ENCODE assay signal across 13 cellular contexts in genomic region chr17:1360975-1361374, GRCh38. TPM values are rescaled to one million over a fixed set of nuclear protein-coding genes. Genes with fewer than 3 reads are reported as not detected.
A peak's percentile ranks its signal among the peaks of the same experiment; 100 is the strongest.
DNase-seq lines count a peak whose midpoint lies in the region; ATAC-seq, FAIRE-seq and TF ChIP-seq lines count a peak whose summit lies in the region.
"Had no signal": no experiment of that assay in that cellular context is flagged by ENCODE, and none has a peak within 500 bp of the region (broad histone marks: within the 10 kb centered on the region; RNA-seq: fewer than 3 reads in every experiment).

No MANE protein-coding gene starts in this region.

- intact Hi-C loops in activated naive CD4-positive, alpha-beta T cell treated with anti-CD3 and anti-CD28 coated beads for 36 hours (cut with micrococcal nuclease), result no loop called here
- intact Hi-C loops in activated CD8-positive, alpha-beta T cell treated with anti-CD3 and anti-CD28 coated beads for 36 hours (cut with micrococcal nuclease), result no loop called here

- DNase-seq in activated naive CD4-positive, alpha-beta T cell treated with anti-CD3 and anti-CD28 coated beads for 36 hours, result peak; percentile 41
- DNase-seq in activated naive CD4-positive, alpha-beta T cell treated with anti-CD3 and anti-CD28 coated beads, Interleukin-2, amount 50 U/mL, for 16 hours, result no peak
- peak; percentile 48 for DNase-seq in activated CD8-positive, alpha-beta T cell treated with anti-CD3 and anti-CD28 coated beads for 36 hours
- DNase-seq in frontal cortex (ENCODE audit: low spot score in 2 of 2), result no peak
- DNase-seq in H7, result no peak
- DNase-seq in NCI-H345 (lab: John Stamatoyannopoulos, UW), result no peak
- DNase-seq: Karpas-422, SW 1271, upper lobe of right lung had no signal

- no peaks in the 10 kb centered on the region for H3K9me3 ChIP-seq in subcutaneous abdominal adipose tissue (ENCODE audit: control insufficient read depth in 5 of 5, low read length in 5 of 5)
- H3K9me3 ChIP-seq: prostate gland, upper lobe of right lung had no signal

- TF ChIP-seq CTCF in activated CD8-positive, alpha-beta T cell treated with anti-CD3 and anti-CD28 coated beads for 36 hours (IDR thresholded peaks at IDR 0.05), result no peak

- H3K27me3 ChIP-seq in subcutaneous abdominal adipose tissue (ENCODE audit: control insufficient read depth in 5 of 5, insufficient read depth in 4 of 5, low read length in 5 of 5) (no peaks in the 10 kb centered on the region), H7 (ENCODE audit: control insufficient read depth, insufficient read depth, low read length) (no peaks in the 10 kb centered on the region)
- H3K27me3 ChIP-seq: upper lobe of right lung had no signal

- CTCF ChIA-PET in activated naive CD4-positive, alpha-beta T cell treated with anti-CD3 and anti-CD28 coated beads for 36 hours (lab: Charles Lee), result interaction anchor here (1.7 to 3.2 kb wide), 4 partner anchors 9 to 155 kb away, joined by 6 to 16 read pairs (median 12); partner anchors contain the start of gene INPP5K
- CTCF ChIA-PET in activated CD8-positive, alpha-beta T cell treated with anti-CD3 and anti-CD28 coated beads for 36 hours (lab: Charles Lee), result interaction anchor here (0.7 to 2.6 kb wide), 5 partner anchors 10 to 172 kb away, joined by 3 to 7 read pairs (median 4); no protein-coding TSS in a partner anchor

- H3K27ac ChIP-seq in subcutaneous abdominal adipose tissue (ENCODE audit: low read depth, low read length), result peak overlapping the region; percentile 46
- H3K27ac ChIP-seq: prostate gland, upper lobe of right lung had no signal

- peak overlapping the region; percentile 73 for H3K27ac Mint-ChIP-seq in activated naive CD4-positive, alpha-beta T cell treated with anti-CD3 and anti-CD28 coated beads for 36 hours
- H3K27ac Mint-ChIP-seq in activated CD8-positive, alpha-beta T cell treated with anti-CD3 and anti-CD28 coated beads for 36 hours, result peak overlapping the region; percentile 83

- peak; percentile 51 for FAIRE-seq in frontal cortex (lab: Jason Lieb, UNC)
- FAIRE-seq: bronchial epithelial cell had no signal

- no peak overlapping the region for H3K4me3 Mint-ChIP-seq in activated naive CD4-positive, alpha-beta T cell treated with anti-CD3 and anti-CD28 coated beads for 36 hours
- no peak overlapping the region for H3K4me3 Mint-ChIP-seq in activated CD8-positive, alpha-beta T cell treated with anti-CD3 and anti-CD28 coated beads for 36 hours

- peaks cover 0 to 49% (median 36%) of the 10 kb centered on the region in 5 donors for H3K4me1 ChIP-seq in subcutaneous abdominal adipose tissue (ENCODE audit: control insufficient read depth in 5 of 5, insufficient read depth in 5 of 5, low read length in 5 of 5)

- peaks cover 5 to 36% (median 21%) of the 10 kb centered on the region in 5 donors for H3K36me3 ChIP-seq in subcutaneous abdominal adipose tissue (ENCODE audit: control insufficient read depth in 5 of 5, insufficient read depth in 5 of 5, low read length in 5 of 5)
- H3K36me3 ChIP-seq in H7 (replicated peaks; ENCODE audit: control insufficient read depth, insufficient read depth, low read length), result peaks cover 21% of the 10 kb centered on the region

- H3K4me3 ChIP-seq in subcutaneous abdominal adipose tissue (ENCODE audit: low read depth in 1 of 5, low read length in 5 of 5) (no peak overlapping the region), H7 (ENCODE audit: insufficient read depth, low read depth, low read length) (no peak overlapping the region)
- H3K4me3 ChIP-seq: prostate gland, upper lobe of right lung had no signal

- peaks cover 35% of the 10 kb centered on the region for H3K36me3 Mint-ChIP-seq in activated naive CD4-positive, alpha-beta T cell treated with anti-CD3 and anti-CD28 coated beads for 36 hours (ENCODE audit: low read depth)
- peaks cover 44% of the 10 kb centered on the region for H3K36me3 Mint-ChIP-seq in activated CD8-positive, alpha-beta T cell treated with anti-CD3 and anti-CD28 coated beads for 36 hours (ENCODE audit: low read depth)

- no peaks in the 10 kb centered on the region for H3K27me3 Mint-ChIP-seq in activated naive CD4-positive, alpha-beta T cell treated with anti-CD3 and anti-CD28 coated beads for 36 hours (ENCODE audit: low read depth)
- H3K27me3 Mint-ChIP-seq in activated CD8-positive, alpha-beta T cell treated with anti-CD3 and anti-CD28 coated beads for 36 hours, result no peaks in the 10 kb centered on the region

- POLR2A ChIA-PET in activated CD8-positive, alpha-beta T cell treated with anti-CD3 and anti-CD28 coated beads for 36 hours (lab: Charles Lee), result interaction anchor here (0.7 to 2.5 kb wide), 6 partner anchors 9 to 155 kb away, joined by 3 to 12 read pairs (median 6); partner anchors contain the start of gene INPP5K

- peak; percentile 14 for ATAC-seq in activated CD8-positive, alpha-beta T cell treated with anti-CD3 and anti-CD28 coated beads for 36 hours
- no peak for ATAC-seq in GM18868 (IDR thresholded peaks at IDR 0.05; ENCODE audit: unreplicated experiment)
- ATAC-seq: upper lobe of right lung had no signal

- H3K9ac ChIP-seq in subcutaneous abdominal adipose tissue (ENCODE audit: low read length in 5 of 5), result no peak overlapping the region

- H3K4me1 Mint-ChIP-seq in activated naive CD4-positive, alpha-beta T cell treated with anti-CD3 and anti-CD28 coated beads for 36 hours (ENCODE audit: low read depth), result peaks cover 51% of the 10 kb centered on the region
- H3K4me1 Mint-ChIP-seq in activated CD8-positive, alpha-beta T cell treated with anti-CD3 and anti-CD28 coated beads for 36 hours (ENCODE audit: low read depth), result peaks cover 50% of the 10 kb centered on the region

- no peaks in the 10 kb centered on the region for H3K9me3 Mint-ChIP-seq in activated naive CD4-positive, alpha-beta T cell treated with anti-CD3 and anti-CD28 coated beads for 36 hours
- H3K9me3 Mint-ChIP-seq in activated CD8-positive, alpha-beta T cell treated with anti-CD3 and anti-CD28 coated beads for 36 hours, result no peaks in the 10 kb centered on the region

RNA-seq across cellular contexts. Expression of gene YWHAE, which starts 39.0 kb away (rescaled TPM):
- 100 to 1,000 TPM; 528 to 576 TPM for total RNA-seq in activated naive CD4-positive, alpha-beta T cell treated with anti-CD3 and anti-CD28 coated beads for 36 hours
- 100 to 1,000 TPM; 425 to 440 TPM for total RNA-seq in activated CD8-positive, alpha-beta T cell treated with anti-CD3 and anti-CD28 coated beads for 36 hours
- 597 TPM for total RNA-seq in frontal cortex
- 303 and 330 TPM in 2 replicates for total RNA-seq in H7 (2014; rRNA removed; shearing (Covaris generic))

Comparison
In these comparisons a context has a peak if more than half of its experiments do, and no peak if none do; other contexts are left out.
1. DNase-seq: peak in activated naive CD4-positive, alpha-beta T cell treated with anti-CD3 and anti-CD28 coated beads for 36 hours (single experiment) and activated CD8-positive, alpha-beta T cell treated with anti-CD3 and anti-CD28 coated beads for 36 hours (single experiment); none in activated naive CD4-positive, alpha-beta T cell treated with anti-CD3 and anti-CD28 coated beads, Interleukin-2, amount 50 U/mL, for 16 hours (single experiment), frontal cortex (0 of 2), H7 (single experiment) and NCI-H345 (single experiment).